1 cellular context compared by ENCODE assay signal in the genomic region with DNA sequence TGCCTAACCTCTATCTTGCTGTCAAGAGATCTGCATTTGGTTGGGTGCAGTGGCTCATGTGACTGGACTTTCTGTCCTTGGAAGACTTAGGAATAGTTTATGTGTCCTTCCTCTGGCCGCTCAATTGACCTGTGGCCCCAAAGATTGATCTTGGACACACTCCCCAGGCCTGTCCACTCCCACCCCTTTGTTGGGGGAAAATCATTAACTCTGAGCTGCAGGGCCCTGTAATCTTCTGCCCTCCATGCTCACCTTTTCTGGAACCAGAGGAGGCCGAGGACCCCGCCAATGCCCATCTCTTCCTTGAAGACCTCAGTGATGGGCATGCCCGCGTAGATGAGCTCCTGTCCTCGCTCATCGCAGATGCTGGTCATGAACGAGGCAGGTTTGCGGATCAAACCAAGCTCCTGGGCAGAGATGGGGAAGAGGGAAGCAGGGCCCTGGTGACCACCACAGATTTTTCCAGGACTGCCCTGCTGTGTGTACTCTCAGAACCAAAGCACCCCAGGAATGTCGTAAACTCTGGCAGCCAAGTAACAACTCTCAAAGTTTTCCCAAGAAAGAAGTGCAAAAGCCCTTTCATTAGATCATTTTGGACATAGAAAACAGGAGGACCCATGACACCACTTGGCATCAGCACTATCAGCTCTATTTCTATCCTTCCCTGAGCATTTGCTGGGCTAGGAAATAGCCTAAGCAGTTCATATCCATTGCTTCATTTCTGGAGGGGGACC.
TF ChIP-seq lines count a peak whose summit lies in the region.

No MANE protein-coding gene starts in this region.

TF ChIP-seq in GM23338, 12 proteins besides CTCF, POLR2A, EP300 and RAD21 (continued from another document):
- TF ChIP-seq, protein P1, sequence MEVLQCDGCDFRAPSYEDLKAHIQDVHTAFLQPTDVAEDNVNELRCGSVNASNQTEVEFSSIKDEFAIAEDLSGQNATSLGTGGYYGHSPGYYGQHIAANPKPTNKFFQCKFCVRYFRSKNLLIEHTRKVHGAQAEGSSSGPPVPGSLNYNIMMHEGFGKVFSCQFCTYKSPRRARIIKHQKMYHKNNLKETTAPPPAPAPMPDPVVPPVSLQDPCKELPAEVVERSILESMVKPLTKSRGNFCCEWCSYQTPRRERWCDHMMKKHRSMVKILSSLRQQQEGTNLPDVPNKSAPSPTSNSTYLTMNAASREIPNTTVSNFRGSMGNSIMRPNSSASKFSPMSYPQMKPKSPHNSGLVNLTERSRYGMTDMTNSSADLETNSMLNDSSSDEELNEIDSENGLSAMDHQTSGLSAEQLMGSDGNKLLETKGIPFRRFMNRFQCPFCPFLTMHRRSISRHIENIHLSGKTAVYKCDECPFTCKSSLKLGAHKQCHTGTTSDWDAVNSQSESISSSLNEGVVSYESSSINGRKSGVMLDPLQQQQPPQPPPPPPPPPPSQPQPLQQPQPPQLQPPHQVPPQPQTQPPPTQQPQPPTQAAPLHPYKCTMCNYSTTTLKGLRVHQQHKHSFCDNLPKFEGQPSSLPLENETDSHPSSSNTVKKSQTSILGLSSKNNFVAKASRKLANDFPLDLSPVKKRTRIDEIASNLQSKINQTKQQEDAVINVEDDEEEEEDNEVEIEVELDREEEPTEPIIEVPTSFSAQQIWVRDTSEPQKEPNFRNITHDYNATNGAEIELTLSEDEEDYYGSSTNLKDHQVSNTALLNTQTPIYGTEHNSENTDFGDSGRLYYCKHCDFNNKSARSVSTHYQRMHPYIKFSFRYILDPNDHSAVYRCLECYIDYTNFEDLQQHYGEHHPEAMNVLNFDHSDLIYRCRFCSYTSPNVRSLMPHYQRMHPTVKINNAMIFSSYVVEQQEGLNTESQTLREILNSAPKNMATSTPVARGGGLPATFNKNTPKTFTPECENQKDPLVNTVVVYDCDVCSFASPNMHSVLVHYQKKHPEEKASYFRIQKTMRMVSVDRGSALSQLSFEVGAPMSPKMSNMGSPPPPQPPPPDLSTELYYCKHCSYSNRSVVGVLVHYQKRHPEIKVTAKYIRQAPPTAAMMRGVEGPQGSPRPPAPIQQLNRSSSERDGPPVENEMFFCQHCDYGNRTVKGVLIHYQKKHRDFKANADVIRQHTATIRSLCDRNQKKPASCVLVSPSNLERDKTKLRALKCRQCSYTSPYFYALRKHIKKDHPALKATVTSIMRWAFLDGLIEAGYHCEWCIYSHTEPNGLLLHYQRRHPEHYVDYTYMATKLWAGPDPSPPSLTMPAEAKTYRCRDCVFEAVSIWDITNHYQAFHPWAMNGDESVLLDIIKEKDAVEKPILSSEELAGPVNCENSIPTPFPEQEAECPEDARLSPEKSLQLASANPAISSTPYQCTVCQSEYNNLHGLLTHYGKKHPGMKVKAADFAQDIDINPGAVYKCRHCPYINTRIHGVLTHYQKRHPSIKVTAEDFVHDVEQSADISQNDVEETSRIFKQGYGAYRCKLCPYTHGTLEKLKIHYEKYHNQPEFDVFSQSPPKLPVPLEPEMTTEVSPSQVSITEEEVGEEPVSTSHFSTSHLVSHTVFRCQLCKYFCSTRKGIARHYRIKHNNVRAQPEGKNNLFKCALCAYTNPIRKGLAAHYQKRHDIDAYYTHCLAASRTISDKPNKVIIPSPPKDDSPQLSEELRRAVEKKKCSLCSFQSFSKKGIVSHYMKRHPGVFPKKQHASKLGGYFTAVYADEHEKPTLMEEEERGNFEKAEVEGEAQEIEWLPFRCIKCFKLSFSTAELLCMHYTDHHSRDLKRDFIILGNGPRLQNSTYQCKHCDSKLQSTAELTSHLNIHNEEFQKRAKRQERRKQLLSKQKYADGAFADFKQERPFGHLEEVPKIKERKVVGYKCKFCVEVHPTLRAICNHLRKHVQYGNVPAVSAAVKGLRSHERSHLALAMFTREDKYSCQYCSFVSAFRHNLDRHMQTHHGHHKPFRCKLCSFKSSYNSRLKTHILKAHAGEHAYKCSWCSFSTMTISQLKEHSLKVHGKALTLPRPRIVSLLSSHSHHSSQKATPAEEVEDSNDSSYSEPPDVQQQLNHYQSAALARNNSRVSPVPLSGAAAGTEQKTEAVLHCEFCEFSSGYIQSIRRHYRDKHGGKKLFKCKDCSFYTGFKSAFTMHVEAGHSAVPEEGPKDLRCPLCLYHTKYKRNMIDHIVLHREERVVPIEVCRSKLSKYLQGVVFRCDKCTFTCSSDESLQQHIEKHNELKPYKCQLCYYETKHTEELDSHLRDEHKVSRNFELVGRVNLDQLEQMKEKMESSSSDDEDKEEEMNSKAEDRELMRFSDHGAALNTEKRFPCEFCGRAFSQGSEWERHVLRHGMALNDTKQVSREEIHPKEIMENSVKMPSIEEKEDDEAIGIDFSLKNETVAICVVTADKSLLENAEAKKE (CRISPR knock-in tag; IDR thresholded peaks at IDR 0.05): no peak
- TF ChIP-seq, protein P2, sequence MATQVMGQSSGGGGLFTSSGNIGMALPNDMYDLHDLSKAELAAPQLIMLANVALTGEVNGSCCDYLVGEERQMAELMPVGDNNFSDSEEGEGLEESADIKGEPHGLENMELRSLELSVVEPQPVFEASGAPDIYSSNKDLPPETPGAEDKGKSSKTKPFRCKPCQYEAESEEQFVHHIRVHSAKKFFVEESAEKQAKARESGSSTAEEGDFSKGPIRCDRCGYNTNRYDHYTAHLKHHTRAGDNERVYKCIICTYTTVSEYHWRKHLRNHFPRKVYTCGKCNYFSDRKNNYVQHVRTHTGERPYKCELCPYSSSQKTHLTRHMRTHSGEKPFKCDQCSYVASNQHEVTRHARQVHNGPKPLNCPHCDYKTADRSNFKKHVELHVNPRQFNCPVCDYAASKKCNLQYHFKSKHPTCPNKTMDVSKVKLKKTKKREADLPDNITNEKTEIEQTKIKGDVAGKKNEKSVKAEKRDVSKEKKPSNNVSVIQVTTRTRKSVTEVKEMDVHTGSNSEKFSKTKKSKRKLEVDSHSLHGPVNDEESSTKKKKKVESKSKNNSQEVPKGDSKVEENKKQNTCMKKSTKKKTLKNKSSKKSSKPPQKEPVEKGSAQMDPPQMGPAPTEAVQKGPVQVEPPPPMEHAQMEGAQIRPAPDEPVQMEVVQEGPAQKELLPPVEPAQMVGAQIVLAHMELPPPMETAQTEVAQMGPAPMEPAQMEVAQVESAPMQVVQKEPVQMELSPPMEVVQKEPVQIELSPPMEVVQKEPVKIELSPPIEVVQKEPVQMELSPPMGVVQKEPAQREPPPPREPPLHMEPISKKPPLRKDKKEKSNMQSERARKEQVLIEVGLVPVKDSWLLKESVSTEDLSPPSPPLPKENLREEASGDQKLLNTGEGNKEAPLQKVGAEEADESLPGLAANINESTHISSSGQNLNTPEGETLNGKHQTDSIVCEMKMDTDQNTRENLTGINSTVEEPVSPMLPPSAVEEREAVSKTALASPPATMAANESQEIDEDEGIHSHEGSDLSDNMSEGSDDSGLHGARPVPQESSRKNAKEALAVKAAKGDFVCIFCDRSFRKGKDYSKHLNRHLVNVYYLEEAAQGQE (IDR thresholded peaks at IDR 0.05; ENCODE audit: unreplicated experiment): no peak
TF ChIP-seq in GM23338: peak in this region for 0.
